Comparison of ENCODE assay signal across 9 cellular contexts in genomic region chr14:22099942-22100763, GRCh38.
DNase-seq lines count a peak whose midpoint lies in the region; ATAC-seq and TF ChIP-seq lines count a peak whose summit lies in the region.
"Had no signal": no experiment of that assay in that cellular context is flagged by ENCODE, and none has a peak within 500 bp of the region (broad histone marks: within the 10 kb centered on the region; RNA-seq: fewer than 3 reads in every experiment).

No MANE protein-coding gene starts in this region.

- no peaks in the 10 kb centered on the region for H3K27me3 ChIP-seq in left lung
- H3K27me3 ChIP-seq: SJSA1 had no signal

- H3K27ac ChIP-seq in left lung, result no peak overlapping the region
- H3K27ac ChIP-seq: SJSA1 had no signal

- intact Hi-C loops in left lung (cut with DNase I), result no loop called here

- no peaks in the 10 kb centered on the region for H3K9me3 ChIP-seq in left lung
- H3K9me3 ChIP-seq: SJSA1 had no signal

- H3K36me3 ChIP-seq in left lung, result no peaks in the 10 kb centered on the region
- H3K36me3 ChIP-seq: SJSA1 had no signal

- no peaks in the 10 kb centered on the region for H3K4me1 ChIP-seq in left lung
- H3K4me1 ChIP-seq: SJSA1 had no signal

- no peak overlapping the region for H3K4me3 ChIP-seq in cardiac fibroblast (replicated peaks in 1 of 2; ENCODE audit: low read depth in 2 of 2, low read length in 2 of 2)
- H3K4me3 ChIP-seq in left lung, result no peak overlapping the region
- H3K4me3 ChIP-seq: SJSA1 had no signal

- TF ChIP-seq CTCF in cardiac fibroblast (IDR thresholded peaks at IDR 0.05; ENCODE audit: low read depth, low read length) (peak; percentile 42), left lung (IDR thresholded peaks at IDR 0.05) (peak in 1 of 2 donors; percentile 42)

- ATAC-seq in GM19324 (IDR thresholded peaks at IDR 0.05; ENCODE audit: low FRiP score, unreplicated experiment) (peak; percentile 70), left lung (peak; percentile 96)

- in situ Hi-C loops in Caki2 (cut with HindIII; ENCODE audit: low pct_unique_long_range_greater_than_20kb, low sequenced_read_pairs), result no loop called here

- DNase-seq in Caki2 (ENCODE audit: low read depth) (peak; percentile 54), HT1080 (ENCODE audit: low read depth) (peak; percentile 69), T-helper 9 cell (peak; percentile 26), cardiac fibroblast (ENCODE audit: low read depth in 2 of 2) (peak; percentile 46 to 62), left lung (peak in 1 of 2 donors; percentile 47), NCI-H146 (lab: John Stamatoyannopoulos, UW) (no peak)
- DNase-seq in stimulated activated CD8-positive, alpha-beta memory T cell treated with anti-CD3 and anti-CD28 coated beads, Interleukin-12 subunit alpha, Interleukin-12 subunit beta, amount 100 ng/mL, for 1 hour (ENCODE audit: low read depth), result peak; percentile 24
